In genomic region chr2:189702071-189702470, GRCh38 we compare ENCODE assay signal across 14 cellular contexts. TPM values are rescaled to one million over a fixed set of nuclear protein-coding genes. Genes with fewer than 3 reads are reported as not detected.
A peak's percentile ranks its signal among the peaks of the same experiment; 100 is the strongest.
DNase-seq lines count a peak whose midpoint lies in the region; ATAC-seq and TF ChIP-seq lines count a peak whose summit lies in the region.
"Had no signal": no experiment of that assay in that cellular context is flagged by ENCODE, and none has a peak within 500 bp of the region (broad histone marks: within the 10 kb centered on the region; RNA-seq: fewer than 3 reads in every experiment).

No MANE protein-coding gene starts in this region.

- H3K27ac Mint-ChIP-seq in type B pancreatic cell = no peak overlapping the region

- TF ChIP-seq CTCF in Panc1 (IDR thresholded peaks at IDR 0.05) = peak; percentile 17; the same call in 1 of the 2 replicates
- no peak for TF ChIP-seq CTCF in fibroblast of lung (conservative IDR thresholded peaks at IDR 0.05 in 1 of 2, IDR thresholded peaks at IDR 0.05 in 1 of 2; ENCODE audit: low read depth in 1 of 2, low read length in 2 of 2)
- peak; percentile 42 for TF ChIP-seq CTCF in type B pancreatic cell (conservative IDR thresholded peaks at IDR 0.05)

- H3K9me3 ChIP-seq in Panc1 (ENCODE audit: control insufficient read depth, insufficient read depth, low read depth, low read length) (no peaks in the 10 kb centered on the region), fibroblast of lung (ENCODE audit: control insufficient read depth, insufficient read depth, low read depth, low read length) (no peaks in the 10 kb centered on the region)
- H3K9me3 ChIP-seq: heart right ventricle, spleen had no signal

- no peak overlapping the region for H3K4me3 Mint-ChIP-seq in type B pancreatic cell

- in situ Hi-C loops in Panc1 (cut with HindIII; ENCODE audit: low pct_unique_long_range_greater_than_20kb, low sequenced_read_pairs) = no loop called here

- no peak overlapping the region for H3K4me2 ChIP-seq in fibroblast of lung (ENCODE audit: extremely low read depth, insufficient read depth, low read length)

- no peak overlapping the region for H3K9ac ChIP-seq in fibroblast of lung (ENCODE audit: insufficient read depth, low read length)

- BruUV-seq in Panc1 (replicated peaks; lab: Mats Ljungman, UMichigan) = no TSS peak

- H3K4me1 Mint-ChIP-seq in type B pancreatic cell (ENCODE audit: unreplicated experiment) = no peaks in the 10 kb centered on the region

- H3K4me3 ChIP-seq in Panc1 (ENCODE audit: low read depth in 2 of 2, low read length in 2 of 2) (no peak overlapping the region), fibroblast of lung (replicated peaks in 1 of 4; ENCODE audit: control extremely low read depth in 1 of 4, insufficient read depth in 1 of 4, low read depth in 3 of 4, low read length in 4 of 4) (no peak overlapping the region)
- H3K4me3 ChIP-seq: heart right ventricle, spleen had no signal

- peak overlapping the region; percentile 39 for H2AFZ ChIP-seq in fibroblast of lung (ENCODE audit: low read length)

- POLR2A ChIA-PET in Panc1 (lab: Charles Lee) = no interaction called here

- H3K36me3 Mint-ChIP-seq in type B pancreatic cell = no peaks in the 10 kb centered on the region

- H4K20me1 ChIP-seq in fibroblast of lung (ENCODE audit: control insufficient read depth, extremely low read depth, insufficient read depth, low read length) = no peaks in the 10 kb centered on the region

- H3K4me1 ChIP-seq in Panc1 (ENCODE audit: control insufficient read depth, insufficient read depth, low read length) (peaks cover 2% of the 10 kb centered on the region; the same call in 1 of the 2 replicates), fibroblast of lung (ENCODE audit: control insufficient read depth, extremely low read depth, insufficient read depth, low read length) (no peaks in the 10 kb centered on the region)

- H3K36me3 ChIP-seq in Panc1 (ENCODE audit: control insufficient read depth, insufficient read depth, low read length) = no peaks in the 10 kb centered on the region
- no peaks in the 10 kb centered on the region for H3K36me3 ChIP-seq in fibroblast of lung (ENCODE audit: control insufficient read depth, insufficient read depth, low read length)

- H3K27ac ChIP-seq in Panc1 (ENCODE audit: low read length) = no peak overlapping the region
- H3K27ac ChIP-seq in fibroblast of lung (ENCODE audit: insufficient read depth, low read length) = no peak overlapping the region
- H3K27ac ChIP-seq: heart right ventricle, spleen had no signal

- intact Hi-C loops in Panc1 (cut with micrococcal nuclease; ENCODE audit: unreplicated experiment) = no loop called here

- no peaks in the 10 kb centered on the region for H3K9me3 Mint-ChIP-seq in type B pancreatic cell

- H3K27me3 ChIP-seq in Panc1 (ENCODE audit: control insufficient read depth, insufficient read depth, low read length) (no peaks in the 10 kb centered on the region), fibroblast of lung (ENCODE audit: control insufficient read depth, insufficient read depth, low read length) (no peaks in the 10 kb centered on the region)
- H3K27me3 ChIP-seq: heart right ventricle, spleen had no signal

- no peaks in the 10 kb centered on the region for H3K79me2 ChIP-seq in fibroblast of lung (ENCODE audit: control insufficient read depth, insufficient read depth, low read length)

- DNase-seq in NCI-H82 (lab: John Stamatoyannopoulos, UW) (peak; percentile 23), NCI-H82 treated with DMSO at 0.1 percent for 48 hours (lab: John Stamatoyannopoulos, UW; ENCODE audit: unreplicated experiment) (no peak), Panc1 (ENCODE audit: low read depth, low spot score) (no peak), fibroblast of lung (ENCODE audit: low read depth in 2 of 2) (no peak), type B pancreatic cell (ENCODE audit: extremely low spot score, unreplicated experiment) (no peak), hepatic stellate cell (ENCODE audit: low spot score) (no peak), NCI-H187 (lab: John Stamatoyannopoulos, UW) (no peak)
- DNase-seq: activated T-cell treated with anti-CD3 and anti-CD28 coated beads for 4 hours; DMS153; effector CD8-positive, alpha-beta T cell; heart right ventricle; NCI-H2081 treated with DMSO at 0.1 percent for 48 hours; spleen had no signal

- CTCF ChIA-PET in Panc1 (lab: Charles Lee) = interaction anchor here (0.6 kb wide), 1 partner anchor 652 kb away, joined by 3 read pairs; no protein-coding TSS in a partner anchor

- H3K27me3 Mint-ChIP-seq in type B pancreatic cell = no peaks in the 10 kb centered on the region

- ATAC-seq in Panc1 (no peak), HG03196 (IDR thresholded peaks at IDR 0.05; ENCODE audit: unreplicated experiment) (no peak)
- ATAC-seq: heart right ventricle had no signal

RNA-seq across cellular contexts. Expression of gene ANKAR, which starts 27.6 kb away (rescaled TPM):
- 4.4 TPM for total RNA-seq in Panc1 (2021; ENCODE audit: unreplicated experiment)
- 1.7 TPM for polyA plus RNA-seq in Panc1 (2012; ENCODE audit: insufficient read length)
- total RNA-seq in fibroblast of lung = 10.5 and 11.7 TPM in 2 replicates
- 1.3 and 2.1 TPM in 2 replicates for polyA plus RNA-seq in fibroblast of lung
- 0.76 and 1.8 TPM in 2 replicates for polyA plus RNA-seq in fibroblast of lung (2012)
- 0.89 TPM in 1 of 2 replicates, not detected in the other for polyA minus RNA-seq in fibroblast of lung (ENCODE audit: low replicate concordance)
- total RNA-seq in type B pancreatic cell (ENCODE audit: low replicate concordance) = 2.0 and 6.5 TPM in 2 replicates

RNA-seq across cellular contexts. Expression of gene ASNSD1, which starts 40.8 kb away (rescaled TPM):
- total RNA-seq in Panc1 (2021; ENCODE audit: unreplicated experiment) = 30.3 TPM
- polyA plus RNA-seq in Panc1 (2012; ENCODE audit: insufficient read length) = 23.9 TPM
- 63.9 and 72.7 TPM in 2 replicates for total RNA-seq in fibroblast of lung
- 59.4 and 70.4 TPM in 2 replicates for polyA plus RNA-seq in fibroblast of lung
- polyA plus RNA-seq in fibroblast of lung (2012) = 40.4 and 45.9 TPM in 2 replicates
- 2.2 TPM in 2 replicates for polyA minus RNA-seq in fibroblast of lung (ENCODE audit: low replicate concordance)
- total RNA-seq in type B pancreatic cell (ENCODE audit: low replicate concordance) = 35.4 and 38.5 TPM in 2 replicates

Comparison
In these comparisons a context has a peak if more than half of its experiments do, and no peak if none do; other contexts are left out.
1. CTCF ChIP-seq: peak in Panc1 (single experiment) and type B pancreatic cell (single experiment); none in fibroblast of lung (0 of 2).